In genomic region chr15:72770673-72771328, GRCh38 we compare ENCODE assay signal across 9 cellular contexts. TPM values are rescaled to one million over a fixed set of nuclear protein-coding genes. Genes with fewer than 3 reads are reported as not detected.
DNase-seq lines count a peak whose midpoint lies in the region; ATAC-seq and TF ChIP-seq lines count a peak whose summit lies in the region.
"Had no signal": no experiment of that assay in that cellular context is flagged by ENCODE, and none has a peak within 500 bp of the region (broad histone marks: within the 10 kb centered on the region; RNA-seq: fewer than 3 reads in every experiment).

No MANE protein-coding gene starts in this region.

- DNase-seq in HCT116 (ENCODE audit: low read depth, low spot score) (no peak), naive B cell (no peak), head of caudate nucleus (no peak)
- no peak for DNase-seq in activated CD4-positive, alpha-beta memory T cell treated with anti-CD3 and anti-CD28 coated beads, Interleukin-2, amount 10 ng/mL, durations not matched to agents 7 days and 5 days
- DNase-seq in stimulated activated CD4-positive, alpha-beta T cell treated with anti-CD3 and anti-CD28 coated beads, Interleukin-2, amount 100 ng/mL, for 48 hours, result no peak
- DNase-seq: activated CD4-positive, CD25-positive, alpha-beta regulatory T cell treated with anti-CD3 and anti-CD28 coated beads, Interleukin-2, amount 50 U/mL, for 72 hours; uterus had no signal

- POLR2A ChIA-PET in HCT116 (lab: Charles Lee), result no interaction called here
- POLR2A ChIA-PET in activated CD4-positive, alpha-beta memory T cell treated with anti-CD3 and anti-CD28 coated beads, Interleukin-2, amount 10 ng/mL, durations not matched to agents 7 days and 5 days (lab: Charles Lee), result no interaction called here

- no peak overlapping the region for H3K4me3 ChIP-seq in DOHH2 (ENCODE audit: low read length)
- no peak overlapping the region for H3K4me3 ChIP-seq in HCT116 (replicated peaks in 1 of 2; ENCODE audit: low read depth in 1 of 2, low read length in 2 of 2)
- H3K4me3 ChIP-seq: uterus had no signal

- H2AFZ ChIP-seq in HCT116 (ENCODE audit: low read depth, low read length, poor library complexity, severe bottlenecking), result no peak overlapping the region

- peaks cover 40% of the 10 kb centered on the region for H3K4me1 Mint-ChIP-seq in activated CD4-positive, alpha-beta memory T cell treated with anti-CD3 and anti-CD28 coated beads, Interleukin-2, amount 10 ng/mL, durations not matched to agents 7 days and 5 days
- peaks cover 24 to 29% (median 28%) of the 10 kb centered on the region in 3 donors for H3K4me1 Mint-ChIP-seq in naive B cell

- peaks cover 18% of the 10 kb centered on the region for H3K4me1 ChIP-seq in DOHH2 (ENCODE audit: control insufficient read depth, low read length)
- H3K4me1 ChIP-seq in HCT116 (ENCODE audit: control insufficient read depth in 1 of 2, insufficient read depth in 2 of 2, low read length in 2 of 2), result no peaks in the 10 kb centered on the region
- H3K4me1 ChIP-seq: uterus had no signal

- no peaks in the 10 kb centered on the region for H3K27me3 Mint-ChIP-seq in activated CD4-positive, alpha-beta memory T cell treated with anti-CD3 and anti-CD28 coated beads, Interleukin-2, amount 10 ng/mL, durations not matched to agents 7 days and 5 days
- H3K27me3 Mint-ChIP-seq in naive B cell, result no peaks in the 10 kb centered on the region

- H3K4me3 Mint-ChIP-seq in activated CD4-positive, alpha-beta memory T cell treated with anti-CD3 and anti-CD28 coated beads, Interleukin-2, amount 10 ng/mL, durations not matched to agents 7 days and 5 days, result no peak overlapping the region
- no peak overlapping the region for H3K4me3 Mint-ChIP-seq in naive B cell

- no peaks in the 10 kb centered on the region for H3K27me3 ChIP-seq in DOHH2 (ENCODE audit: control insufficient read depth, low read length)
- H3K27me3 ChIP-seq in HCT116 (ENCODE audit: insufficient read depth, low read length), result no peaks in the 10 kb centered on the region
- H3K27me3 ChIP-seq: uterus had no signal

- TF ChIP-seq RAD21 in HCT116 (IDR thresholded peaks at IDR 0.05; ENCODE audit: low read depth), result no peak

- intact Hi-C loops in HCT116 (cut with micrococcal nuclease) (no loop called here), head of caudate nucleus (cut with DNase I) (no loop called here)

- H3K36me3 ChIP-seq in DOHH2 (ENCODE audit: control insufficient read depth, low read length) (peaks cover 100% of the 10 kb centered on the region), HCT116 (ENCODE audit: control insufficient read depth in 1 of 2, insufficient read depth in 2 of 2, low read length in 2 of 2) (peaks cover 27 to 53% of the 10 kb centered on the region in 2 experiments; a peak in 3 of 4 replicates)
- H3K36me3 ChIP-seq: uterus had no signal

- H3K9me2 ChIP-seq in DOHH2 (replicated peaks; ENCODE audit: control insufficient read depth, low read length), result no peaks in the 10 kb centered on the region
- no peaks in the 10 kb centered on the region for H3K9me2 ChIP-seq in HCT116 (ENCODE audit: insufficient read depth)

- H3K9ac ChIP-seq in HCT116 (ENCODE audit: low read length), result no peak overlapping the region

- H3K4me2 ChIP-seq in DOHH2 (ENCODE audit: low read length) (no peak overlapping the region), HCT116 (ENCODE audit: low read length) (no peak overlapping the region)

- peaks cover 80% of the 10 kb centered on the region for H3K79me2 ChIP-seq in DOHH2 (ENCODE audit: control insufficient read depth, low read length)
- H3K79me2 ChIP-seq in HCT116 (ENCODE audit: insufficient read depth, low read length), result peaks cover 62% of the 10 kb centered on the region

- peaks cover 15% of the 10 kb centered on the region for H3K9me3 Mint-ChIP-seq in activated CD4-positive, alpha-beta memory T cell treated with anti-CD3 and anti-CD28 coated beads, Interleukin-2, amount 10 ng/mL, durations not matched to agents 7 days and 5 days
- peaks cover 0 to 20% (median 15%) of the 10 kb centered on the region in 7 donors for H3K9me3 Mint-ChIP-seq in naive B cell

- CTCF ChIA-PET in HCT116 (lab: Charles Lee), result no interaction called here
- CTCF ChIA-PET in activated CD4-positive, alpha-beta memory T cell treated with anti-CD3 and anti-CD28 coated beads, Interleukin-2, amount 10 ng/mL, durations not matched to agents 7 days and 5 days (lab: Charles Lee), result no interaction called here

- no peak overlapping the region for H3K27ac ChIP-seq in DOHH2 (ENCODE audit: low read depth, low read length)
- H3K27ac ChIP-seq in HCT116 (ENCODE audit: low read depth, low read length), result no peak overlapping the region
- H3K27ac ChIP-seq: uterus had no signal

- no peak for TF ChIP-seq POLR2A in HCT116 (IDR thresholded peaks at IDR 0.05; ENCODE audit: borderline replicate concordance, extremely low read depth, insufficient read depth, insufficient read length)

- ATAC-seq in HCT116, result peak; percentile 53
- no peak for ATAC-seq in naive B cell (ENCODE audit: low read depth in 2 of 2)
- ATAC-seq in GM21619 (IDR thresholded peaks at IDR 0.05; ENCODE audit: unreplicated experiment), result no peak

- RAD21 ChIA-PET in HCT116 (lab: Charles Lee; ENCODE audit: low non-redundant PET in 1 of 2, low total read pairs in 2 of 2, uncharacterized antibody in 2 of 2, unreplicated experiment in 2 of 2), result no interaction called here

- TF ChIP-seq CTCF in DOHH2 (IDR thresholded peaks at IDR 0.05; ENCODE audit: low read depth, low read length, poor library complexity, severe bottlenecking), result peak; percentile 38
- peak in 2 of 3 experiments; percentile 31 to 44; a peak in 4 of 6 replicates for TF ChIP-seq CTCF in HCT116 (IDR thresholded peaks at IDR 0.05 in 2 of 3, conservative IDR thresholded peaks at IDR 0.05 in 1 of 3; ENCODE audit: borderline replicate concordance in 1 of 3, insufficient read depth in 1 of 3, low read depth in 2 of 3, low read length in 2 of 3)

- peak overlapping the region; percentile 40 for H3K27ac Mint-ChIP-seq in activated CD4-positive, alpha-beta memory T cell treated with anti-CD3 and anti-CD28 coated beads, Interleukin-2, amount 10 ng/mL, durations not matched to agents 7 days and 5 days
- peak overlapping the region in 5 of 6 donors; percentile 32 to 86 (median 52) for H3K27ac Mint-ChIP-seq in naive B cell

- BruUV-seq in HCT116 (replicated peaks; lab: Mats Ljungman, UMichigan), result no TSS peak

- no peaks in the 10 kb centered on the region for H3F3A ChIP-seq in DOHH2 (ENCODE audit: control insufficient read depth, insufficient read depth)

- H3K36me3 Mint-ChIP-seq in activated CD4-positive, alpha-beta memory T cell treated with anti-CD3 and anti-CD28 coated beads, Interleukin-2, amount 10 ng/mL, durations not matched to agents 7 days and 5 days (ENCODE audit: low read depth), result peaks cover 80% of the 10 kb centered on the region
- H3K36me3 Mint-ChIP-seq in naive B cell, result peaks cover 33 to 34% of the 10 kb centered on the region in 2 donors

- H4K20me1 ChIP-seq in DOHH2 (ENCODE audit: control insufficient read depth, insufficient read depth, low read depth, low read length) (no peaks in the 10 kb centered on the region), HCT116 (ENCODE audit: insufficient read depth) (no peaks in the 10 kb centered on the region)

- H3K9me3 ChIP-seq in DOHH2 (ENCODE audit: control insufficient read depth, insufficient read depth, low read length), result peaks cover 5% of the 10 kb centered on the region; the same call in 1 of the 2 replicates
- H3K9me3 ChIP-seq in HCT116 (ENCODE audit: control insufficient read depth in 1 of 2, insufficient read depth in 1 of 2, low read depth in 1 of 2, low read length in 2 of 2), result peaks cover 0 to 18% of the 10 kb centered on the region in 2 experiments; a peak in 2 of 4 replicates

TF ChIP-seq in HCT116, 20 proteins besides CTCF, POLR2A, EP300 and RAD21 (continues in another document):
- TF ChIP-seq EZH2 (IDR thresholded peaks at IDR 0.05), result no peak
- TF ChIP-seq POLR2AphosphoS5 (IDR thresholded peaks at IDR 0.05; ENCODE audit: low read depth, low read length), result no peak
- TF ChIP-seq SRF (IDR thresholded peaks at IDR 0.05; ENCODE audit: low read depth), result no peak
- TF ChIP-seq JUND (IDR thresholded peaks at IDR 0.05), result no peak
- TF ChIP-seq EZH2phosphoT487 (IDR thresholded peaks at IDR 0.05; ENCODE audit: borderline replicate concordance), result no peak
- no peak for TF ChIP-seq SIN3A (IDR thresholded peaks at IDR 0.05; ENCODE audit: low read depth)
- no peak for TF ChIP-seq FOSL1 (IDR thresholded peaks at IDR 0.05; ENCODE audit: low read depth)
- TF ChIP-seq REST (IDR thresholded peaks at IDR 0.05; ENCODE audit: low read depth), result no peak
- no peak for TF ChIP-seq CEBPB (IDR thresholded peaks at IDR 0.05; ENCODE audit: low read depth)
- TF ChIP-seq MAX (IDR thresholded peaks at IDR 0.05), result no peak

RNA-seq across cellular contexts. Expression of gene ADPGK, which starts 12.8 kb away (rescaled TPM):
- total RNA-seq in HCT116 (2021; ENCODE audit: unreplicated experiment), result 41.5 TPM
- 19.6 and 26.5 TPM in 2 replicates for polyA plus RNA-seq in HCT116 (2012)
- 10 to 100 TPM; 83.6 to 84.7 TPM for total RNA-seq in activated CD4-positive, alpha-beta memory T cell treated with anti-CD3 and anti-CD28 coated beads, Interleukin-2, amount 10 ng/mL, durations not matched to agents 7 days and 5 days
- 100 to 1,000 TPM; 126 to 160 (median 139) TPM for polyA plus RNA-seq in naive B cell (ENCODE audit: low read depth in 6 of 6)
